ENCODE assay signal across 15 cellular contexts in the genomic region with DNA sequence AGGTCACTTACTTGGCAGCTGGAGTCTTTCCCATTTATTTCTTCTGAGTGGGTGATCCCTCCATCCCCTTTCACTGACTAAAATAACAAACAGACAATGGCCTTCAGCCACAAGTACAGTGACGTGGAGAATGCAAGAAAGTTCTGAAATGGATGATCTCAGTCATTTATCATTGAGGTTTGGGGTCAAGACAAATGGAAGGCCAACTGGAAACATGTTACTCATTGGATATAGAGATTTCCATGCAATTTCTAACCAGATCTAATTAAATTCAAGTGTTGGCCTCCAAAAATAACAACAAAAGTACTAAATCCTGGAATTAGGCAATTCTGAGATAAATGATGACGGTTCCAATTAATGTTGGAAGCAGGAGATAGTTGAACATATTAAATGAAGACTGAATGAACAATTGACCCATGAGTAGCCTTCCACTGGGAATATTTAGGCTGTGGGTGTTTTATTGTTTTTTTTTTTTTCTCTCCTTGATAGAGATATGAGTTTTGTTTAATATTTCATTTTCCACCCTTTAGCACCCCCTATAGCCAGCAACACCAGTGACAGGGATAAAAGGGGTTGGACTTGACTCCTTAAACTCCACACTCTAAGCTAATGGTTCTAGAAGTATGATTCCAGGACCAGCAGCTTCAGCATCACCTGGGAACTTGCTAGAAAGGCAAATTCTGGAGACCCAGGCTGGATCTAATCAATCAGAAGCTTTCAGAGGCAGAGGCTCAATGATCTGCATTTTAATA.
DNase-seq lines count a peak whose midpoint lies in the region; ATAC-seq and TF ChIP-seq lines count a peak whose summit lies in the region.
"Had no signal": no experiment of that assay in that cellular context is flagged by ENCODE, and none has a peak within 500 bp of the region (broad histone marks: within the 10 kb centered on the region; RNA-seq: fewer than 3 reads in every experiment).

No MANE protein-coding gene starts in this region.

- POLR2A ChIA-PET in AG04450 (lab: Yijun Ruan, JAX): no interaction called here

- in situ Hi-C loops in gastrocnemius medialis (cut with MboI; ENCODE audit: low sequenced_read_pairs in 4 of 4): no loop called here

- no peaks in the 10 kb centered on the region for H3K4me1 ChIP-seq in RWPE2 (ENCODE audit: insufficient read depth, poor library complexity, severe bottlenecking)
- H3K4me1 ChIP-seq in gastrocnemius medialis: no peaks in the 10 kb centered on the region
- H3K4me1 ChIP-seq in vagina: peaks cover 16% of the 10 kb centered on the region

- no peak overlapping the region for H3K4me3 ChIP-seq in AG04450 (ENCODE audit: low read depth, low read length)
- H3K4me3 ChIP-seq in GM12864 (ENCODE audit: low read depth, low read length): no peak overlapping the region
- no peak overlapping the region for H3K4me3 ChIP-seq in RWPE2 (ENCODE audit: severe bottlenecking)
- H3K4me3 ChIP-seq in fibroblast of pulmonary artery (replicated peaks; ENCODE audit: low read depth, low read length): no peak overlapping the region
- no peak overlapping the region for H3K4me3 ChIP-seq in gastrocnemius medialis
- no peak overlapping the region for H3K4me3 ChIP-seq in vagina
- H3K4me3 ChIP-seq: BLaER1 treated with 17β-estradiol and CSF1 and Interleukin-3, amounts not matched to agents 10 nM and 100 nM had no signal

- intact Hi-C loops in gastrocnemius medialis (cut with DNase I; ENCODE audit: low total_unique reads) (no loop called here), vagina (cut with DNase I) (no loop called here)

- peak; percentile 19 for TF ChIP-seq CTCF in AG04450 (IDR thresholded peaks at IDR 0.05; ENCODE audit: low read depth, low read length)
- peak; percentile 3 for TF ChIP-seq CTCF in GM12864 (IDR thresholded peaks at IDR 0.05; ENCODE audit: low read depth, low read length, missing control alignments)
- peak; percentile 37 for TF ChIP-seq CTCF in RWPE2 (IDR thresholded peaks at IDR 0.05; ENCODE audit: poor library complexity, severe bottlenecking)
- peak; percentile 34 for TF ChIP-seq CTCF in fibroblast of pulmonary artery (IDR thresholded peaks at IDR 0.05; ENCODE audit: low read length, missing control alignments)
- no peak for TF ChIP-seq CTCF in gastrocnemius medialis (IDR thresholded peaks at IDR 0.05 in 4 of 5, conservative IDR thresholded peaks at IDR 0.05 in 1 of 5)
- TF ChIP-seq CTCF in vagina (IDR thresholded peaks at IDR 0.05): no peak

- H3K27ac ChIP-seq in AG04450 (ENCODE audit: low read depth, low read length) (no peak overlapping the region), RWPE2 (ENCODE audit: poor library complexity, severe bottlenecking) (no peak overlapping the region), gastrocnemius medialis (no peak overlapping the region), substantia nigra (ENCODE audit: low read depth, low read length, poor library complexity, severe bottlenecking) (no peak overlapping the region), vagina (no peak overlapping the region)
- H3K27ac ChIP-seq: BLaER1 treated with 17β-estradiol and CSF1 and Interleukin-3, amounts not matched to agents 10 nM and 100 nM had no signal

- no peaks in the 10 kb centered on the region for H3K9me3 ChIP-seq in AG04450 (ENCODE audit: control insufficient read depth, insufficient read depth, low read length)
- no peaks in the 10 kb centered on the region for H3K9me3 ChIP-seq in RWPE2 (ENCODE audit: severe bottlenecking)
- H3K9me3 ChIP-seq in gastrocnemius medialis: no peaks in the 10 kb centered on the region
- H3K9me3 ChIP-seq in vagina: no peaks in the 10 kb centered on the region

- no peaks in the 10 kb centered on the region for H3K27me3 ChIP-seq in AG04450 (ENCODE audit: control insufficient read depth, insufficient read depth, low read length)
- H3K27me3 ChIP-seq in RWPE2 (ENCODE audit: insufficient read depth, poor library complexity, severe bottlenecking): no peaks in the 10 kb centered on the region
- H3K27me3 ChIP-seq in gastrocnemius medialis: no peaks in the 10 kb centered on the region
- no peaks in the 10 kb centered on the region for H3K27me3 ChIP-seq in vagina
- H3K27me3 ChIP-seq: BLaER1 treated with 17β-estradiol and CSF1 and Interleukin-3, amounts not matched to agents 10 nM and 100 nM had no signal

- no peak for DNase-seq in AG04450 (ENCODE audit: low read depth, low spot score)
- no peak for DNase-seq in GM12864 (ENCODE audit: low read depth)
- no peak for DNase-seq in RWPE2 (ENCODE audit: low spot score)
- peak; percentile 39 for DNase-seq in fibroblast of pulmonary artery (ENCODE audit: low read depth)
- DNase-seq in NCI-H2171 (lab: John Stamatoyannopoulos, UW): no peak
- no peak for DNase-seq in gastrocnemius medialis
- DNase-seq in substantia nigra (lab: John Stamatoyannopoulos, UW): no peak
- DNase-seq in vagina (ENCODE audit: extremely low spot score in 2 of 2): no peak
- DNase-seq: activated naive CD8-positive, alpha-beta T cell treated with anti-CD3 and anti-CD28 coated beads, Interleukin-2, amount 10 ng/mL, durations not matched to agents 7 days and 5 days; NCI-H146; NK-92 treated with Interleukin-12 subunit alpha and Interleukin-12 subunit beta, amount 100 ng/mL, for 24 hours; posterior cingulate gyrus; T-helper 9 cell had no signal

- CTCF ChIA-PET in AG04450 (lab: Charles Lee): interaction anchor here (0.9 to 1.3 kb wide), 3 partner anchors 12 to 1576 kb away, joined by 3 to 6 read pairs (median 4); no protein-coding TSS in a partner anchor

- H3K36me3 ChIP-seq in RWPE2 (ENCODE audit: low read depth) (no peaks in the 10 kb centered on the region), gastrocnemius medialis (no peaks in the 10 kb centered on the region), vagina (no peaks in the 10 kb centered on the region)
- H3K36me3 ChIP-seq: BLaER1 treated with 17β-estradiol and CSF1 and Interleukin-3, amounts not matched to agents 10 nM and 100 nM had no signal

- ATAC-seq in RWPE2 (ENCODE audit: low read depth) (0 out of 3 replicates have a peak, but pooled peaks have one; percentile 24), gastrocnemius medialis (no peak)
- ATAC-seq: stimulated activated memory B cell treated with anti-CD40 and anti-IgM and Interleukin-4, amounts not matched to agents 10 μg/mL and 1 μg/mL and 100 μg/mL, for 72 hours had no signal

- TF ChIP-seq POLR2A in gastrocnemius medialis (IDR thresholded peaks at IDR 0.05) (no peak), vagina (IDR thresholded peaks at IDR 0.05) (no peak)

Comparison
In these comparisons a context has a peak if more than half of its experiments do, and no peak if none do; other contexts are left out.
1. CTCF ChIP-seq: peak in AG04450 (single experiment), GM12864 (single experiment), RWPE2 (single experiment) and fibroblast of pulmonary artery (single experiment); none in gastrocnemius medialis (0 of 5) and vagina (0 of 3).